9 cellular contexts compared by ENCODE assay signal in genomic region chr16:57999366-57999970, GRCh38. TPM values are rescaled to one million over a fixed set of nuclear protein-coding genes. Genes with fewer than 3 reads are reported as not detected.
DNase-seq lines count a peak whose midpoint lies in the region; ATAC-seq and TF ChIP-seq lines count a peak whose summit lies in the region.
"Had no signal": no experiment of that assay in that cellular context is flagged by ENCODE, and none has a peak within 500 bp of the region (broad histone marks: within the 10 kb centered on the region; RNA-seq: fewer than 3 reads in every experiment).

No MANE protein-coding gene starts in this region.

- peaks cover 17% of the 10 kb centered on the region for H3K4me1 Mint-ChIP-seq in glutamatergic neuron (ENCODE audit: low read depth, unreplicated experiment)

- H3K9me3 Mint-ChIP-seq in glutamatergic neuron (ENCODE audit: unreplicated experiment): peaks cover 15% of the 10 kb centered on the region

- no peaks in the 10 kb centered on the region for H3K36me3 Mint-ChIP-seq in glutamatergic neuron (ENCODE audit: unreplicated experiment)

- ATAC-seq in GM18505 (IDR thresholded peaks at IDR 0.05; ENCODE audit: unreplicated experiment): no peak

- peak overlapping the region; percentile 85 for H3K4me3 Mint-ChIP-seq in glutamatergic neuron (ENCODE audit: unreplicated experiment)

- DNase-seq in ELR (ENCODE audit: low read depth) (peak; percentile 63), LHCN-M2 (ENCODE audit: low read depth) (peak; percentile 40), glutamatergic neuron (peak; percentile 7), skeletal muscle cell (ENCODE audit: low read depth) (no peak), NCI-H526 (lab: John Stamatoyannopoulos, UW) (no peak), NCI-H2029 (lab: John Stamatoyannopoulos, UW) (no peak)
- peak; percentile 31 for DNase-seq in activated effector memory CD4-positive, alpha-beta T cell treated with Interleukin-2 at 50 U/mL for 16 hours

- H3K27me3 Mint-ChIP-seq in glutamatergic neuron (ENCODE audit: unreplicated experiment): peaks cover 8% of the 10 kb centered on the region

- no peak for TF ChIP-seq POLR2A in GM18505 (IDR thresholded peaks at IDR 0.05; ENCODE audit: borderline replicate concordance, extremely low read depth, insufficient read depth, insufficient read length)

- no peak for TF ChIP-seq CTCF in glutamatergic neuron (IDR thresholded peaks at IDR 0.05; ENCODE audit: partially characterized antibody, unreplicated experiment)

- H3K27ac Mint-ChIP-seq in glutamatergic neuron (ENCODE audit: unreplicated experiment): peak overlapping the region; percentile 73

- peak overlapping the region; percentile 74 for H3K4me3 ChIP-seq in skeletal muscle cell (ENCODE audit: low read depth, low read length)

RNA-seq across cellular contexts. Expression of gene ZNF319, which starts 1.0 kb away (rescaled TPM):
- total RNA-seq in LHCN-M2 (2014; rRNA removed): 3.5 and 3.8 TPM in 2 replicates
- 5.9 TPM for polyA plus RNA-seq in LHCN-M2 (2012)
- 13.9 TPM for total RNA-seq in glutamatergic neuron (ENCODE audit: unreplicated experiment)

RNA-seq across cellular contexts. Expression of gene USB1, which starts 1.7 kb away (rescaled TPM):
- 24.5 and 37.2 TPM in 2 replicates for total RNA-seq in LHCN-M2 (2014; rRNA removed)
- polyA plus RNA-seq in LHCN-M2 (2012): 54.5 TPM
- 107 TPM for total RNA-seq in glutamatergic neuron (ENCODE audit: unreplicated experiment)

RNA-seq across cellular contexts. Expression of gene MMP15, which starts 26.1 kb away (rescaled TPM):
- total RNA-seq in LHCN-M2 (2014; rRNA removed): 1.9 and 5.0 TPM in 2 replicates
- polyA plus RNA-seq in LHCN-M2 (2012): 3.4 TPM
- total RNA-seq in glutamatergic neuron (ENCODE audit: unreplicated experiment): 69.9 TPM

RNA-seq across cellular contexts. Expression of gene CNGB1, which starts 28.5 kb away (rescaled TPM):
- not detected in 2 replicates for total RNA-seq in LHCN-M2 (2014; rRNA removed)
- not detected for polyA plus RNA-seq in LHCN-M2 (2012)
- 0.91 TPM for total RNA-seq in glutamatergic neuron (ENCODE audit: unreplicated experiment)
- total RNA-seq: T-helper 1 cell treated with Interleukin-12 subunit alpha and Interleukin-12 subunit beta and Interleukin-4 antibody, amounts not matched to agents 30 ng/mL and 1 ng/mL, for 36 hours had no signal

Comparison
In these comparisons a context has a peak if more than half of its experiments do, and no peak if none do; other contexts are left out.
1. DNase-seq: peak in ELR (single experiment), LHCN-M2 (single experiment), activated effector memory CD4-positive, alpha-beta T cell treated with Interleukin-2 at 50 U/mL for 16 hours (single experiment) and glutamatergic neuron (single experiment); none in skeletal muscle cell (single experiment), NCI-H526 (0 of 2) and NCI-H2029 (single experiment).
2. RNA of gene MMP15, which starts 26.1 kb away (total RNA-seq): 69.9 TPM in glutamatergic neuron (single experiment); 1.9 to 5.0 TPM in LHCN-M2; every median in the first group is over 10 times any median in the second.